In the genomic region with DNA sequence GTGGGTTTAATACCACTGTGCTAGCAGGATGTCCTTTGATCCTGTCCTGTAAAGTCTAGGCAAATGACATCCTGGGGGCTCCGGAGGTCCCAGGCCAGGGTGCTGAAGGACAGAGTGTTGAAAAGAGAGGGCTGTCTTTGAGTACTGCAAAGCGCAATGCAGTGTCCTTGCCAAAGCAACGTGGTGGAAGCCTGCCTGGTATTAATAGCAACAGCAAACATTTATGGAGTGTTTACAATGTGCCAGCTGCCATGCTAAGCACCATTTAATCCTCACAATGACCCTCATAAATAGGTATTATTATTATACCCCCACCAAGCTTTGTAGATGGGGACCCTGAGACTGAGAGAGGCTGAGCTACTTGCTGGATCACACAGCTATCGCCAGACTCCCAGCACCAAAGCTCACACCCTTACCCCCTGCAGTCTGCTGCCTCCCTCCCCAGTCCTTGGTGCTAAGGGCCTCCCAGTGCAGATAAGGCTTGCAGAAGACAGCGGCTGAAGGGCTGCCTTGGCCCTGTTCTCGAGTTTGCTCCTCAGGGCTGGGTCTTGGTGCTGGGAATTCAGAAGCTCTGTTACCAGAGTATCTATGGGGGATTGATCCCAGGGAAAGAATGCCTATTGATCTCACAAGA, we compare ENCODE assay signal across 21 cellular contexts.
DNase-seq lines count a peak whose midpoint lies in the region; ATAC-seq and TF ChIP-seq lines count a peak whose summit lies in the region.
"Had no signal": no experiment of that assay in that cellular context is flagged by ENCODE, and none has a peak within 500 bp of the region (broad histone marks: within the 10 kb centered on the region; RNA-seq: fewer than 3 reads in every experiment).

No MANE protein-coding gene starts in this region.

- H3K27me3 ChIP-seq in upper lobe of right lung = no peaks in the 10 kb centered on the region
- H3K27me3 ChIP-seq: testis had no signal

- H3K36me3 Mint-ChIP-seq in activated CD4-positive, alpha-beta memory T cell treated with anti-CD3 and anti-CD28 coated beads, Interleukin-2, amount 10 ng/mL, durations not matched to agents 7 days and 5 days (ENCODE audit: low read depth) = peaks cover 24% of the 10 kb centered on the region

- ATAC-seq in Right ventricle myocardium inferior (peak; percentile 74), upper lobe of right lung (peak; percentile 67)
- ATAC-seq: activated CD4-positive, alpha-beta T cell treated with anti-CD3 and anti-CD28 coated beads for 36 hours had no signal

- no peak for TF ChIP-seq CTCF in upper lobe of right lung (IDR thresholded peaks at IDR 0.05)

- H3K9me3 ChIP-seq in upper lobe of right lung = no peaks in the 10 kb centered on the region
- H3K9me3 ChIP-seq: testis had no signal

- no peak overlapping the region for H3K4me3 ChIP-seq in upper lobe of right lung
- H3K4me3 ChIP-seq: testis had no signal

- CTCF ChIA-PET in activated CD4-positive, alpha-beta memory T cell treated with anti-CD3 and anti-CD28 coated beads, Interleukin-2, amount 10 ng/mL, durations not matched to agents 7 days and 5 days (lab: Charles Lee) = interaction anchor here (1.2 kb wide), 1 partner anchor 16 kb away, joined by 4 read pairs; no protein-coding TSS in a partner anchor

- intact Hi-C loops in Right ventricle myocardium inferior (cut with DNase I) (no loop called here), cardiac septum (cut with DNase I) (no loop called here), upper lobe of right lung (cut with DNase I) (no loop called here)

- DNase-seq in Right ventricle myocardium inferior (ENCODE audit: missing footprints) (no peak), cardiac septum (ENCODE audit: low spot score) (no peak), NCI-H2029 (lab: John Stamatoyannopoulos, UW) (peak; percentile 50), NCI-H748 treated with DMSO at 0.1 percent for 48 hours (lab: John Stamatoyannopoulos, UW) (peak; percentile 91), upper lobe of right lung (no peak), HPDE6-E6E7 (ENCODE audit: extremely low spot score) (no peak)
- DNase-seq in activated CD4-positive, alpha-beta memory T cell treated with anti-CD3 and anti-CD28 coated beads, Interleukin-2, amount 10 ng/mL, durations not matched to agents 7 days and 5 days = no peak
- DNase-seq in activated CD4-positive, alpha-beta T cell treated with anti-CD3 and anti-CD28 coated beads, Interleukin-2, amount 50 U/mL, for 4 hours = no peak
- DNase-seq: activated CD4-positive, alpha-beta T cell treated with anti-CD3 and anti-CD28 coated beads for 36 hours; CD8-positive, alpha-beta memory T cell; cerebellar nuclear complex; endodermal cell; GF-D8; Kasumi-1; NCI-H526; stimulated activated CD4-positive, alpha-beta T cell treated with anti-CD3 and anti-CD28 coated beads, Interleukin-2, amount 100 ng/mL, for 24 hours; T-helper 9 cell; testis had no signal

- no peaks in the 10 kb centered on the region for H3K36me3 ChIP-seq in upper lobe of right lung

- POLR2A ChIA-PET in activated CD4-positive, alpha-beta memory T cell treated with anti-CD3 and anti-CD28 coated beads, Interleukin-2, amount 10 ng/mL, durations not matched to agents 7 days and 5 days (lab: Charles Lee) = no interaction called here

- H3K4me1 ChIP-seq in upper lobe of right lung = peaks cover 12% of the 10 kb centered on the region
- H3K4me1 ChIP-seq: testis had no signal

- no peaks in the 10 kb centered on the region for H3K27me3 Mint-ChIP-seq in activated CD4-positive, alpha-beta memory T cell treated with anti-CD3 and anti-CD28 coated beads, Interleukin-2, amount 10 ng/mL, durations not matched to agents 7 days and 5 days
- H3K27me3 Mint-ChIP-seq: activated CD4-positive, alpha-beta T cell treated with anti-CD3 and anti-CD28 coated beads for 36 hours had no signal

- no peak overlapping the region for H3K4me3 Mint-ChIP-seq in activated CD4-positive, alpha-beta memory T cell treated with anti-CD3 and anti-CD28 coated beads, Interleukin-2, amount 10 ng/mL, durations not matched to agents 7 days and 5 days
- H3K4me3 Mint-ChIP-seq: activated CD4-positive, alpha-beta T cell treated with anti-CD3 and anti-CD28 coated beads for 36 hours; activated T-helper 1 cell treated with anti-CD3 and anti-CD28 coated beads, Interleukin-12 subunit alpha, Interleukin-12 subunit beta, Interleukin-2, Interleukin-4 antibody, amounts not matched to agents 30 ng/mL and 10 ng/mL and 1 ng/mL, durations not matched to agents 14 hours and 24 hours and 36 hours; endodermal cell; nephron had no signal

- H3K27ac ChIP-seq in upper lobe of right lung = no peak overlapping the region
- H3K27ac ChIP-seq: RWPE1, testis had no signal

- H3K27ac Mint-ChIP-seq in activated CD4-positive, alpha-beta memory T cell treated with anti-CD3 and anti-CD28 coated beads, Interleukin-2, amount 10 ng/mL, durations not matched to agents 7 days and 5 days = no peak overlapping the region
- H3K27ac Mint-ChIP-seq: activated CD4-positive, alpha-beta T cell treated with anti-CD3 and anti-CD28 coated beads for 36 hours; activated T-helper 1 cell treated with anti-CD3 and anti-CD28 coated beads, Interleukin-12 subunit alpha, Interleukin-12 subunit beta, Interleukin-2, Interleukin-4 antibody, amounts not matched to agents 30 ng/mL and 10 ng/mL and 1 ng/mL, durations not matched to agents 14 hours and 24 hours and 36 hours; endodermal cell; nephron had no signal

- H3K4me1 Mint-ChIP-seq in activated CD4-positive, alpha-beta memory T cell treated with anti-CD3 and anti-CD28 coated beads, Interleukin-2, amount 10 ng/mL, durations not matched to agents 7 days and 5 days = peaks cover 62% of the 10 kb centered on the region

- H3K9me3 Mint-ChIP-seq in activated CD4-positive, alpha-beta memory T cell treated with anti-CD3 and anti-CD28 coated beads, Interleukin-2, amount 10 ng/mL, durations not matched to agents 7 days and 5 days = peaks cover 12% of the 10 kb centered on the region
- H3K9me3 Mint-ChIP-seq: activated T-helper 1 cell treated with anti-CD3 and anti-CD28 coated beads, Interleukin-12 subunit alpha, Interleukin-12 subunit beta, Interleukin-2, Interleukin-4 antibody, amounts not matched to agents 30 ng/mL and 10 ng/mL and 1 ng/mL, durations not matched to agents 14 hours and 24 hours and 36 hours; endodermal cell; nephron had no signal

Comparison
In these comparisons a context has a peak if more than half of its experiments do, and no peak if none do; other contexts are left out.
1. DNase-seq: peak in NCI-H2029 (single experiment) and NCI-H748 treated with DMSO at 0.1 percent for 48 hours (single experiment); none in Right ventricle myocardium inferior (single experiment), cardiac septum (single experiment), upper lobe of right lung (single experiment), HPDE6-E6E7 (single experiment), activated CD4-positive, alpha-beta memory T cell treated with anti-CD3 and anti-CD28 coated beads, Interleukin-2, amount 10 ng/mL, durations not matched to agents 7 days and 5 days (single experiment) and activated CD4-positive, alpha-beta T cell treated with anti-CD3 and anti-CD28 coated beads, Interleukin-2, amount 50 U/mL, for 4 hours (0 of 2).